ENCODE assay signal across 12 cellular contexts in the genomic region with DNA sequence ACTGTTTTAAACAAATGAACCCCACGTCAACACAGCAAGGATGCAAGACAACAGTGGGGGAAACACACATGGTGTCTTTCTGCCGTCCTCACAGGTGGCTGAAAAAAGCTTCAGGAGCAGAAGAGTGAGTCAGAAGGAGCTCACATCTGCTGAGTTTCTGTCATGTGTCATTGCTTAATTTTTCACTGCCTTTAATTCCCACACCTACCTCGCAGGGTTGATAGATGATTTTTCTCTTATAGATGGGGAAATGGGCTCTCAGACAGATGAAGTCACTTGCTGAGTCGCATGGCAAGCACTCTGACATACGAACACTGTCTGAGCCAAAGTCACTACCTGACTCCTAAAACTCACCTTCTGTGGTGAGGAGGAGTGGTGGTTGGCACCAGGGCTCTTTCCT. TPM values are rescaled to one million over a fixed set of nuclear protein-coding genes. Genes with fewer than 3 reads are reported as not detected.
DNase-seq lines count a peak whose midpoint lies in the region; ATAC-seq and TF ChIP-seq lines count a peak whose summit lies in the region.
"Had no signal": no experiment of that assay in that cellular context is flagged by ENCODE, and none has a peak within 500 bp of the region (broad histone marks: within the 10 kb centered on the region; RNA-seq: fewer than 3 reads in every experiment).

No MANE protein-coding gene starts in this region.

- no peaks in the 10 kb centered on the region for H3K36me3 Mint-ChIP-seq in CD8-positive, alpha-beta memory T cell

- no peaks in the 10 kb centered on the region for H3K9me3 ChIP-seq in CD8-positive, alpha-beta memory T cell (ENCODE audit: low read length)
- H3K9me3 ChIP-seq: right atrium auricular region, testis had no signal

- no peaks in the 10 kb centered on the region for H3K9me3 Mint-ChIP-seq in CD8-positive, alpha-beta memory T cell

- H3K27ac ChIP-seq in coronary artery: no peak overlapping the region
- H3K27ac ChIP-seq in CD8-positive, alpha-beta memory T cell (ENCODE audit: low read depth, low read length): no peak overlapping the region
- H3K27ac ChIP-seq: right atrium auricular region, testis had no signal

- H3K27ac Mint-ChIP-seq in CD8-positive, alpha-beta memory T cell: no peak overlapping the region

- no peaks in the 10 kb centered on the region for H3K27me3 ChIP-seq in CD8-positive, alpha-beta memory T cell (ENCODE audit: insufficient read depth, low read length, poor library complexity, severe bottlenecking)
- H3K27me3 ChIP-seq: right atrium auricular region, testis had no signal

- no peak overlapping the region for H3K4me3 Mint-ChIP-seq in CD8-positive, alpha-beta memory T cell

- peak; percentile 53 for DNase-seq in A172 (ENCODE audit: low spot score)
- DNase-seq in astrocyte of the hippocampus (ENCODE audit: low read depth, low spot score): peak; percentile 22
- no peak for DNase-seq in coronary artery (ENCODE audit: low spot score)
- no peak for DNase-seq in NCI-H446 treated with DMSO at 0.1 percent for 48 hours (lab: John Stamatoyannopoulos, UW)
- DNase-seq in CD8-positive, alpha-beta memory T cell: no peak
- DNase-seq in effector CD4-positive, alpha-beta T cell: no peak
- DNase-seq: anterior cingulate cortex, DND-41, testis had no signal

- peaks cover 0 to 37% of the 10 kb centered on the region in 2 donors for H3K27me3 Mint-ChIP-seq in CD8-positive, alpha-beta memory T cell

- H3K36me3 ChIP-seq in CD8-positive, alpha-beta memory T cell (ENCODE audit: insufficient read depth, low read length): no peaks in the 10 kb centered on the region
- H3K36me3 ChIP-seq: right atrium auricular region had no signal

- H3K4me3 ChIP-seq in coronary artery: no peak overlapping the region
- H3K4me3 ChIP-seq in CD8-positive, alpha-beta memory T cell (ENCODE audit: low read length): no peak overlapping the region
- H3K4me3 ChIP-seq: right atrium auricular region, testis had no signal

- no peaks in the 10 kb centered on the region for H3K4me1 Mint-ChIP-seq in CD8-positive, alpha-beta memory T cell

- H3K4me1 ChIP-seq in CD8-positive, alpha-beta memory T cell (ENCODE audit: insufficient read depth, low read length): no peaks in the 10 kb centered on the region
- H3K4me1 ChIP-seq: right atrium auricular region, testis had no signal

- CTCF ChIA-PET in CD8-positive, alpha-beta memory T cell (lab: Charles Lee): no interaction called here

- ATAC-seq in GM18861 (IDR thresholded peaks at IDR 0.05; ENCODE audit: unreplicated experiment) (peak; percentile 63), HG03108 (IDR thresholded peaks at IDR 0.05; ENCODE audit: unreplicated experiment) (peak; percentile 82)

- POLR2A ChIA-PET in CD8-positive, alpha-beta memory T cell (lab: Charles Lee): no interaction called here

- TF ChIP-seq CTCF in coronary artery (IDR thresholded peaks at IDR 0.05): no peak

RNA-seq across cellular contexts. Expression of gene CARMIL1, which starts 28.3 kb away (rescaled TPM):
- total RNA-seq in A172 (2014; rRNA removed; shearing (Covaris generic)): 11.6 and 12.4 TPM in 2 replicates
- total RNA-seq in CD8-positive, alpha-beta memory T cell: 1 to 10 TPM; 1.8 to 2.9 TPM
- not detected for polyA plus RNA-seq in CD8-positive, alpha-beta memory T cell

Comparison
In these comparisons a context has a peak if more than half of its experiments do, and no peak if none do; other contexts are left out.
1. DNase-seq: peak in A172 (single experiment) and astrocyte of the hippocampus (single experiment); none in coronary artery (single experiment), NCI-H446 treated with DMSO at 0.1 percent for 48 hours (single experiment), CD8-positive, alpha-beta memory T cell (0 of 5) and effector CD4-positive, alpha-beta T cell (single experiment).